8 cellular contexts compared by ENCODE assay signal in genomic region chr6:136822051-136822378, GRCh38. TPM values are rescaled to one million over a fixed set of nuclear protein-coding genes. Genes with fewer than 3 reads are reported as not detected.
DNase-seq lines count a peak whose midpoint lies in the region; ATAC-seq and TF ChIP-seq lines count a peak whose summit lies in the region.

No MANE protein-coding gene starts in this region.

- peak; percentile 13 to 59 for DNase-seq in NCI-H524 (lab: John Stamatoyannopoulos, UW)
- DNase-seq in NCI-H524 treated with DMSO at 0.1 percent for 48 hours (lab: John Stamatoyannopoulos, UW): no peak
- DNase-seq in WTC11 (ENCODE audit: low spot score): no peak
- DNase-seq in fibroblast of lung (ENCODE audit: low read depth in 2 of 2): peak in 1 of 2 donors; percentile 80
- DNase-seq in omental fat pad (ENCODE audit: low spot score): no peak
- no peak for DNase-seq in OCI-M2 (lab: John Stamatoyannopoulos, UW; ENCODE audit: unreplicated experiment)

- H3K4me2 ChIP-seq in fibroblast of lung (ENCODE audit: extremely low read depth, insufficient read depth, low read length): peak overlapping the region; percentile 74

- peaks cover 39% of the 10 kb centered on the region for H3K27me3 Mint-ChIP-seq in WTC11 (ENCODE audit: low read depth)

- peak overlapping the region; percentile 55 to 94 (median 76) for H3K4me3 ChIP-seq in fibroblast of lung (replicated peaks in 1 of 4; ENCODE audit: control extremely low read depth in 1 of 4, insufficient read depth in 1 of 4, low read depth in 3 of 4, low read length in 4 of 4)

- H3K4me3 Mint-ChIP-seq in WTC11: peak overlapping the region; percentile 82

- no peaks in the 10 kb centered on the region for H3K36me3 ChIP-seq in fibroblast of lung (ENCODE audit: control insufficient read depth, insufficient read depth, low read length)

- no peaks in the 10 kb centered on the region for H3K27me3 ChIP-seq in fibroblast of lung (ENCODE audit: control insufficient read depth, insufficient read depth, low read length)

- no peaks in the 10 kb centered on the region for H3K9me3 ChIP-seq in fibroblast of lung (ENCODE audit: control insufficient read depth, insufficient read depth, low read depth, low read length)

- no peaks in the 10 kb centered on the region for H4K20me1 ChIP-seq in fibroblast of lung (ENCODE audit: control insufficient read depth, extremely low read depth, insufficient read depth, low read length)

- H3K27ac ChIP-seq in fibroblast of lung (ENCODE audit: insufficient read depth, low read length): peak overlapping the region; percentile 82

- ATAC-seq in HG02973 (IDR thresholded peaks at IDR 0.05; ENCODE audit: unreplicated experiment) (peak; percentile 2), WTC11 (no peak), omental fat pad (ENCODE audit: low FRiP score) (peak; percentile 39), GM18861 (IDR thresholded peaks at IDR 0.05; ENCODE audit: unreplicated experiment) (no peak)

- TF ChIP-seq CTCF in WTC11 (IDR thresholded peaks at IDR 0.05) (no peak), fibroblast of lung (conservative IDR thresholded peaks at IDR 0.05 in 1 of 2, IDR thresholded peaks at IDR 0.05 in 1 of 2; ENCODE audit: low read depth in 1 of 2, low read length in 2 of 2) (no peak), omental fat pad (IDR thresholded peaks at IDR 0.05) (no peak)

- H3K79me2 ChIP-seq in fibroblast of lung (ENCODE audit: control insufficient read depth, insufficient read depth, low read length): no peaks in the 10 kb centered on the region

- peak overlapping the region; percentile 70; the same call in 1 of the 2 replicates for H3K27ac Mint-ChIP-seq in WTC11

- POLR2A ChIA-PET in WTC11 (lab: Charles Lee): interaction anchor here (0.6 to 1.6 kb wide), 2 partner anchors 9 to 301 kb away, joined by 3 to 4 read pairs; no protein-coding TSS in a partner anchor

- peak overlapping the region; percentile 95 for H3K9ac ChIP-seq in fibroblast of lung (ENCODE audit: insufficient read depth, low read length)

- H2AFZ ChIP-seq in fibroblast of lung (ENCODE audit: low read length): peak overlapping the region; percentile 91

- peaks cover 23% of the 10 kb centered on the region for H3K36me3 Mint-ChIP-seq in WTC11

- no peaks in the 10 kb centered on the region for H3K9me3 Mint-ChIP-seq in WTC11

- peaks cover 13% of the 10 kb centered on the region for H3K4me1 Mint-ChIP-seq in WTC11

- CTCF ChIA-PET in WTC11 (lab: Charles Lee): interaction anchor here (1.0 to 2.0 kb wide), 5 partner anchors 28 to 203 kb away, joined by 3 to 8 read pairs (median 4); partner anchors contain the start of gene MAP3K5

- no peaks in the 10 kb centered on the region for H3K4me1 ChIP-seq in fibroblast of lung (ENCODE audit: control insufficient read depth, extremely low read depth, insufficient read depth, low read length)

TF ChIP-seq in WTC11, 78 proteins besides CTCF, POLR2A, EP300 and RAD21:
- TF ChIP-seq AR (CRISPR knock-in tag; IDR thresholded peaks at IDR 0.05) (no peak), ZNF671 (CRISPR knock-in tag; IDR thresholded peaks at IDR 0.05) (no peak), PRRX2 (CRISPR knock-in tag; IDR thresholded peaks at IDR 0.05) (no peak), TP53 (CRISPR knock-in tag; IDR thresholded peaks at IDR 0.05) (no peak), ZNF121 (CRISPR knock-in tag; IDR thresholded peaks at IDR 0.05) (no peak), ELF4 (CRISPR knock-in tag; IDR thresholded peaks at IDR 0.05; ENCODE audit: low read depth) (no peak), OVOL2 (CRISPR knock-in tag; IDR thresholded peaks at IDR 0.05; ENCODE audit: borderline replicate concordance) (no peak), TEAD4 (CRISPR knock-in tag; IDR thresholded peaks at IDR 0.05) (no peak), ZBTB21 (CRISPR knock-in tag; IDR thresholded peaks at IDR 0.05; ENCODE audit: borderline replicate concordance) (no peak), ZNF263 (CRISPR knock-in tag; IDR thresholded peaks at IDR 0.05; ENCODE audit: low read depth) (no peak), NR3C1 (CRISPR knock-in tag; conservative IDR thresholded peaks at IDR 0.05; ENCODE audit: low read depth) (no peak)
- TF ChIP-seq, protein P1, sequence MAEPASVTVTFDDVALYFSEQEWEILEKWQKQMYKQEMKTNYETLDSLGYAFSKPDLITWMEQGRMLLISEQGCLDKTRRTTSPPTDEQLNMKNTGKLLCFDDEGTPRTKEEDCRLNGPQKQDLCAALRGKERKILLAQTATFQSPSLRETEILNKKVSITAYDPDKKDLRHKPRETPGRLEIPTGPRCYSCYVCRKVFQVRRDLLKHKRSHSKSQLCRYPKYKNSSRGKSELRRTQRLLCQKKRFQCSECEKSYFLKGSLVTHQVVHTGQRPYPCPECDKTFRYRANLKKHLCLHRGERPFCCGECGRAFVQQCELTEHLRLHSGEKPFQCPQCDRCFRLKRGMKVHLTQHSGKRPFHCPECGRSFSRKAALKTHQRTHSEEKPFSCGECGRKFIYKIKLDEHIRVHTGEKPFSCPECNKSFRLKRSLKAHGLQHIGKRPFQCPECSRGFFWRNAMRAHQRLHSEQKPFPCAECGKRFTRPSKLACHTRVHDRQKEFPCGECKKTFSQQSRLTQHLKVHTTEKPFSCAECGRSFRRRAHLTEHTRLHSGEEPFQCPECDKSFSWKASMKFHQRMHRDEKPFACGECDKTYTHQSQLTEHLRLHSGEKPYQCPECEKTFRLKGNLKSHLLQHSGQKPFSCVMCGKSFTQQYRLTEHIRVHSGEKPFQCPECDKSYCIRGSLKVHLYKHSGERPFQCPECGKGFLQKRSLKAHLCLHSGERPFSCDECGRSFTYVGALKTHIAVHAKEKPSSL (CRISPR knock-in tag; conservative IDR thresholded peaks at IDR 0.05): no peak
- TF ChIP-seq, protein P2, sequence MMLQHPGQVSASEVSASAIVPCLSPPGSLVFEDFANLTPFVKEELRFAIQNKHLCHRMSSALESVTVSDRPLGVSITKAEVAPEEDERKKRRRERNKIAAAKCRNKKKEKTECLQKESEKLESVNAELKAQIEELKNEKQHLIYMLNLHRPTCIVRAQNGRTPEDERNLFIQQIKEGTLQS (CRISPR knock-in tag; conservative IDR thresholded peaks at IDR 0.05): no peak
- TF ChIP-seq, protein P3, sequence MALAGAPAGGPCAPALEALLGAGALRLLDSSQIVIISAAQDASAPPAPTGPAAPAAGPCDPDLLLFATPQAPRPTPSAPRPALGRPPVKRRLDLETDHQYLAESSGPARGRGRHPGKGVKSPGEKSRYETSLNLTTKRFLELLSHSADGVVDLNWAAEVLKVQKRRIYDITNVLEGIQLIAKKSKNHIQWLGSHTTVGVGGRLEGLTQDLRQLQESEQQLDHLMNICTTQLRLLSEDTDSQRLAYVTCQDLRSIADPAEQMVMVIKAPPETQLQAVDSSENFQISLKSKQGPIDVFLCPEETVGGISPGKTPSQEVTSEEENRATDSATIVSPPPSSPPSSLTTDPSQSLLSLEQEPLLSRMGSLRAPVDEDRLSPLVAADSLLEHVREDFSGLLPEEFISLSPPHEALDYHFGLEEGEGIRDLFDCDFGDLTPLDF (CRISPR knock-in tag; IDR thresholded peaks at IDR 0.05): no peak

RNA-seq across cellular contexts. Expression of gene PEX7, which starts 0.4 kb away (rescaled TPM):
- total RNA-seq in WTC11 (2021): 9.8 to 12.1 TPM (median 11.8 TPM) in 3 replicates
- total RNA-seq in fibroblast of lung: 8.7 and 18.0 TPM in 2 replicates
- polyA plus RNA-seq in fibroblast of lung: 9.3 and 10.2 TPM in 2 replicates
- polyA plus RNA-seq in fibroblast of lung (2012): 5.6 and 6.1 TPM in 2 replicates
- 1.4 and 5.9 TPM in 2 replicates for polyA minus RNA-seq in fibroblast of lung (ENCODE audit: low replicate concordance)
- total RNA-seq in omental fat pad: 1 to 10 TPM; 4.7 to 9.7 (median 6.9) TPM

RNA-seq across cellular contexts. Expression of gene MAP3K5, which starts 29.7 kb away (rescaled TPM):
- total RNA-seq in WTC11 (2021) (1.6 to 1.9 TPM (median 1.7 TPM) in 3 replicates), fibroblast of lung (45.2 and 62.6 TPM in 2 replicates), omental fat pad (10 to 100 TPM; 31.4 to 53.0 (median 47.2) TPM)
- polyA plus RNA-seq in fibroblast of lung: 10.9 and 20.4 TPM in 2 replicates
- 9.7 and 20.1 TPM in 2 replicates for polyA plus RNA-seq in fibroblast of lung (2012)
- polyA minus RNA-seq in fibroblast of lung (ENCODE audit: low replicate concordance): 3.1 and 7.1 TPM in 2 replicates

Comparison
In these comparisons a context has a peak if more than half of its experiments do, and no peak if none do; other contexts are left out.
1. DNase-seq: peak in NCI-H524 (2 of 2); none in NCI-H524 treated with DMSO at 0.1 percent for 48 hours (single experiment), WTC11 (single experiment), omental fat pad (single experiment) and OCI-M2 (single experiment).
2. ATAC-seq: peak in HG02973 (single experiment) and omental fat pad (single experiment); none in WTC11 (single experiment) and GM18861 (single experiment).
3. RNA of gene MAP3K5, which starts 29.7 kb away (total RNA-seq): 45.2 to 62.6 TPM in fibroblast of lung and 31.4 to 53.0 TPM in omental fat pad; 1.6 to 1.9 TPM in WTC11; every median in the first group is over 10 times any median in the second.